Comparison of ENCODE assay signal across 8 cellular contexts in the genomic region with DNA sequence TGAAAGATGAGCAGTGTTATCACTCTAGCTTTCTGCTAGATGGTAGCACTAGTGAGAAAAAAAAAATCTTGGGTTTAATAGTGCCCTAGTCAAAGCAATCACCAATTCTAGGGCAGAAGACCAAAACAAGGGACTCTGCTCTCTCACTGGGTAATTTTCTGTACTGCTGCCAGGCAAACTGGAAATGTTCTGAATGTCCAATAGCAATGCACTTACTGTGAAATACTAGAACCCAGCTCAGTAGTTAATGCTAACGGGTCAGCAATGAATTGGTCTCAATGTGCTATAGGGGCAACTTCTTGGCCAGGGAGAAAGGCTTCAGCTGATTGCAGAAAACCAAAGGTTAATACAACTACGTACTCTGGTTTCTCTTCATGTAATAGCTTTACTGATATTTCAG. TPM values are rescaled to one million over a fixed set of nuclear protein-coding genes. Genes with fewer than 3 reads are reported as not detected.
DNase-seq lines count a peak whose midpoint lies in the region; ATAC-seq and TF ChIP-seq lines count a peak whose summit lies in the region.

No MANE protein-coding gene starts in this region.

- intact Hi-C loops in activated CD4-positive, alpha-beta T cell treated with anti-CD3 and anti-CD28 coated beads, Interleukin-2, amount 10 ng/mL, durations not matched to agents 24 days and 14 days (cut with micrococcal nuclease) = no loop called here
- intact Hi-C loops in thyroid gland (cut with DNase I) = no loop called here

- TF ChIP-seq CTCF in thyroid gland (IDR thresholded peaks at IDR 0.05) = no peak

- H3K27me3 Mint-ChIP-seq in activated CD4-positive, alpha-beta T cell treated with anti-CD3 and anti-CD28 coated beads, Interleukin-2, amount 10 ng/mL, durations not matched to agents 24 days and 14 days = no peaks in the 10 kb centered on the region

- ATAC-seq in left lobe of liver (peak; percentile 50), HG03159 (IDR thresholded peaks at IDR 0.05; ENCODE audit: unreplicated experiment) (no peak)

- H3K36me3 ChIP-seq in thyroid gland = no peaks in the 10 kb centered on the region

- H3K4me1 ChIP-seq in thyroid gland = peaks cover 28 to 32% of the 10 kb centered on the region in 2 donors

- H3K4me1 Mint-ChIP-seq in activated CD4-positive, alpha-beta T cell treated with anti-CD3 and anti-CD28 coated beads, Interleukin-2, amount 10 ng/mL, durations not matched to agents 24 days and 14 days = peaks cover 29% of the 10 kb centered on the region

- peak overlapping the region in 1 of 3 donors; percentile 50 for H3K4me3 ChIP-seq in thyroid gland (replicated peaks in 1 of 3)

- no peak for TF ChIP-seq POLR2A in thyroid gland (IDR thresholded peaks at IDR 0.05)

- no peaks in the 10 kb centered on the region for H3K27me3 ChIP-seq in thyroid gland

- no peak for DNase-seq in activated CD4-positive, alpha-beta T cell treated with anti-CD3 and anti-CD28 coated beads, Interleukin-2, amount 10 ng/mL, durations not matched to agents 24 days and 14 days
- DNase-seq in activated CD4-positive, alpha-beta T cell treated with anti-CD3 and anti-CD28 coated beads, Interleukin-2, amount 50 U/mL, for 48 hours = no peak
- DNase-seq in astrocyte of the hippocampus (ENCODE audit: low read depth, low spot score) (peak; percentile 67), left lobe of liver (ENCODE audit: low spot score) (peak; percentile 77), thyroid gland (peak; percentile 31 to 36), NOMO-1 treated with DMSO at 0.1 percent for 48 hours (lab: John Stamatoyannopoulos, UW; ENCODE audit: unreplicated experiment) (no peak)
- no peak for DNase-seq in stimulated activated naive CD4-positive, alpha-beta T cell treated with Interleukin-2 at 50 U/mL for 16 hours (lab: John Stamatoyannopoulos, UW)

- WGBS in thyroid gland, 2 donors = 15% methylated on average over 2 of the region's 2 CpGs

- H3K27ac Mint-ChIP-seq in activated CD4-positive, alpha-beta T cell treated with anti-CD3 and anti-CD28 coated beads, Interleukin-2, amount 10 ng/mL, durations not matched to agents 24 days and 14 days = no peak overlapping the region

- peak overlapping the region; percentile 99 for H3K4me3 Mint-ChIP-seq in activated CD4-positive, alpha-beta T cell treated with anti-CD3 and anti-CD28 coated beads, Interleukin-2, amount 10 ng/mL, durations not matched to agents 24 days and 14 days

- H3K36me3 Mint-ChIP-seq in activated CD4-positive, alpha-beta T cell treated with anti-CD3 and anti-CD28 coated beads, Interleukin-2, amount 10 ng/mL, durations not matched to agents 24 days and 14 days (ENCODE audit: low read depth) = peaks cover 2% of the 10 kb centered on the region

- H3K9me3 ChIP-seq in thyroid gland = no peaks in the 10 kb centered on the region

- H3K9me3 Mint-ChIP-seq in activated CD4-positive, alpha-beta T cell treated with anti-CD3 and anti-CD28 coated beads, Interleukin-2, amount 10 ng/mL, durations not matched to agents 24 days and 14 days = no peaks in the 10 kb centered on the region

- peak overlapping the region; percentile 31 to 92 (median 91) for H3K27ac ChIP-seq in thyroid gland

RNA-seq across cellular contexts. Expression of a gene that starts 2.2 kb away (rescaled TPM):
- total RNA-seq in activated CD4-positive, alpha-beta T cell treated with anti-CD3 and anti-CD28 coated beads, Interleukin-2, amount 10 ng/mL, durations not matched to agents 24 days and 14 days = 23.0 and 31.5 TPM in 2 replicates
- total RNA-seq in left lobe of liver (18.1 TPM), thyroid gland (10 to 100 TPM; 21.3 to 40.1 (median 37.6) TPM)

RNA-seq across cellular contexts. Expression of a gene that starts 51.9 kb away (rescaled TPM):
- total RNA-seq in activated CD4-positive, alpha-beta T cell treated with anti-CD3 and anti-CD28 coated beads, Interleukin-2, amount 10 ng/mL, durations not matched to agents 24 days and 14 days = 408 and 411 TPM in 2 replicates
- 118 TPM for total RNA-seq in left lobe of liver
- 100 to 1,000 TPM; 181 to 334 (median 259) TPM for total RNA-seq in thyroid gland

Comparison
In these comparisons a context has a peak if more than half of its experiments do, and no peak if none do; other contexts are left out.
1. DNase-seq: peak in astrocyte of the hippocampus (single experiment), left lobe of liver (single experiment) and thyroid gland (2 of 2); none in activated CD4-positive, alpha-beta T cell treated with anti-CD3 and anti-CD28 coated beads, Interleukin-2, amount 10 ng/mL, durations not matched to agents 24 days and 14 days (single experiment), activated CD4-positive, alpha-beta T cell treated with anti-CD3 and anti-CD28 coated beads, Interleukin-2, amount 50 U/mL, for 48 hours (0 of 2), stimulated activated naive CD4-positive, alpha-beta T cell treated with Interleukin-2 at 50 U/mL for 16 hours (single experiment) and NOMO-1 treated with DMSO at 0.1 percent for 48 hours (single experiment).